In genomic region chr16:4370570-4371480, GRCh38 we compare ENCODE assay signal across 8 cellular contexts. TPM values are rescaled to one million over a fixed set of nuclear protein-coding genes. Genes with fewer than 3 reads are reported as not detected.
DNase-seq lines count a peak whose midpoint lies in the region; TF ChIP-seq lines count a peak whose summit lies in the region.

No MANE protein-coding gene starts in this region.

- H3K4me1 ChIP-seq in ES-I3 (ENCODE audit: insufficient read depth, low read length) (peaks cover 31% of the 10 kb centered on the region), ascending aorta (peaks cover 22 to 55% of the 10 kb centered on the region in 2 donors), iPS-20b (ENCODE audit: insufficient read depth, low read length) (peaks cover 29% of the 10 kb centered on the region), skeletal muscle tissue (ENCODE audit: control insufficient read depth in 3 of 3, insufficient read depth in 3 of 3, low read length in 3 of 3) (peaks cover 21 to 41% (median 34%) of the 10 kb centered on the region in 3 donors)

- peak overlapping the region; percentile 64 to 81 for H3K4me3 ChIP-seq in ascending aorta
- H3K4me3 ChIP-seq in iPS-20b (ENCODE audit: low read length): peak overlapping the region; percentile 10; the same call in 1 of the 2 replicates
- peak overlapping the region in 2 of 3 donors; percentile 55 to 63 for H3K4me3 ChIP-seq in skeletal muscle tissue (ENCODE audit: low read length in 3 of 3)

- no peaks in the 10 kb centered on the region for H3K36me3 ChIP-seq in ES-I3 (ENCODE audit: insufficient read depth, low read length)
- H3K36me3 ChIP-seq in ascending aorta: no peaks in the 10 kb centered on the region
- H3K36me3 ChIP-seq in iPS-20b (ENCODE audit: insufficient read depth, low read depth, low read length): no peaks in the 10 kb centered on the region
- H3K36me3 ChIP-seq in skeletal muscle tissue (ENCODE audit: control insufficient read depth in 3 of 3, insufficient read depth in 3 of 3, low read length in 3 of 3): no peaks in the 10 kb centered on the region

- peak overlapping the region; percentile 94 to 99 for H3K27ac ChIP-seq in ascending aorta
- H3K27ac ChIP-seq in iPS-20b (ENCODE audit: low read length): no peak overlapping the region
- peak overlapping the region; percentile 81 for H3K27ac ChIP-seq in skeletal muscle tissue (ENCODE audit: low read depth, low read length)

- peak; percentile 82 to 96 for DNase-seq in ascending aorta (ENCODE audit: low spot score in 2 of 2)
- DNase-seq in COR-L47 (lab: John Stamatoyannopoulos, UW): no peak
- DNase-seq in activated CD4-positive, alpha-beta T cell treated with anti-CD3 and anti-CD28 coated beads for 1 hour: no peak
- no peak for DNase-seq in NCI-H2029 (lab: John Stamatoyannopoulos, UW)
- DNase-seq in LoVo (ENCODE audit: low spot score): no peak

- H3K9ac ChIP-seq in ES-I3 (ENCODE audit: low read depth, low read length) (peak overlapping the region; percentile 57; the same call in 1 of the 2 replicates), iPS-20b (ENCODE audit: low read depth, low read length) (no peak overlapping the region), skeletal muscle tissue (ENCODE audit: low read depth in 1 of 3, low read length in 3 of 3) (peak overlapping the region in 2 of 3 donors; percentile 45 to 51)

- H3K9me3 ChIP-seq in ES-I3 (ENCODE audit: control insufficient read depth, insufficient read depth, low read length) (no peaks in the 10 kb centered on the region), ascending aorta (no peaks in the 10 kb centered on the region), iPS-20b (ENCODE audit: insufficient read depth, low read depth, low read length) (no peaks in the 10 kb centered on the region), skeletal muscle tissue (ENCODE audit: control insufficient read depth in 3 of 3, low read length in 3 of 3) (no peaks in the 10 kb centered on the region)

- intact Hi-C loops in ascending aorta (cut with DNase I): loop anchor here (1.0 kb wide), 2 partner anchors 17 to 20 kb away; partner anchors contain the start of gene PAM16

- TF ChIP-seq CTCF in ascending aorta (IDR thresholded peaks at IDR 0.05): no peak

- H3K27me3 ChIP-seq in ascending aorta: no peaks in the 10 kb centered on the region
- H3K27me3 ChIP-seq in iPS-20b (ENCODE audit: insufficient read depth, low read length): peaks cover 12% of the 10 kb centered on the region; the same call in 1 of the 2 replicates
- H3K27me3 ChIP-seq in skeletal muscle tissue (ENCODE audit: control insufficient read depth in 3 of 3, insufficient read depth in 3 of 3, low read length in 3 of 3): no peaks in the 10 kb centered on the region

RNA-seq across cellular contexts. Expression of gene VASN, which starts 0.8 kb away (rescaled TPM):
- total RNA-seq in ascending aorta (218 TPM), skeletal muscle tissue (13.0 TPM)

RNA-seq across cellular contexts. Expression of gene PAM16, which starts 19.7 kb away (rescaled TPM):
- total RNA-seq in ascending aorta (26.6 TPM), skeletal muscle tissue (32.9 TPM)

RNA-seq across cellular contexts. Expression of gene CORO7, which starts 45.6 kb away (rescaled TPM):
- total RNA-seq in ascending aorta (41.9 TPM), skeletal muscle tissue (14.6 TPM)

RNA-seq across cellular contexts. Expression of gene DNAJA3, which starts 54.8 kb away (rescaled TPM):
- 40.7 TPM for total RNA-seq in ascending aorta
- 35.5 TPM for total RNA-seq in skeletal muscle tissue

RNA-seq across cellular contexts. Expression of gene GLIS2, which starts 55.0 kb away (rescaled TPM):
- 16.8 TPM for total RNA-seq in ascending aorta
- 4.2 TPM for total RNA-seq in skeletal muscle tissue

Comparison
In these comparisons a context has a peak if more than half of its experiments do, and no peak if none do; other contexts are left out.
1. DNase-seq: peak in ascending aorta (2 of 2); none in COR-L47 (single experiment), activated CD4-positive, alpha-beta T cell treated with anti-CD3 and anti-CD28 coated beads for 1 hour (single experiment), NCI-H2029 (single experiment) and LoVo (single experiment).
2. H3K4me3 ChIP-seq: peak in every context shown above with its lines; median percentile 72 in ascending aorta; 59 in skeletal muscle tissue; 10 in iPS-20b.
3. RNA of gene VASN, which starts 0.8 kb away (total RNA-seq): 218 TPM in ascending aorta (single experiment); 13.0 TPM in skeletal muscle tissue (single experiment); every median in the first group is over 10 times any median in the second.